ENCODE assay signal across 1 cellular context in the genomic region with DNA sequence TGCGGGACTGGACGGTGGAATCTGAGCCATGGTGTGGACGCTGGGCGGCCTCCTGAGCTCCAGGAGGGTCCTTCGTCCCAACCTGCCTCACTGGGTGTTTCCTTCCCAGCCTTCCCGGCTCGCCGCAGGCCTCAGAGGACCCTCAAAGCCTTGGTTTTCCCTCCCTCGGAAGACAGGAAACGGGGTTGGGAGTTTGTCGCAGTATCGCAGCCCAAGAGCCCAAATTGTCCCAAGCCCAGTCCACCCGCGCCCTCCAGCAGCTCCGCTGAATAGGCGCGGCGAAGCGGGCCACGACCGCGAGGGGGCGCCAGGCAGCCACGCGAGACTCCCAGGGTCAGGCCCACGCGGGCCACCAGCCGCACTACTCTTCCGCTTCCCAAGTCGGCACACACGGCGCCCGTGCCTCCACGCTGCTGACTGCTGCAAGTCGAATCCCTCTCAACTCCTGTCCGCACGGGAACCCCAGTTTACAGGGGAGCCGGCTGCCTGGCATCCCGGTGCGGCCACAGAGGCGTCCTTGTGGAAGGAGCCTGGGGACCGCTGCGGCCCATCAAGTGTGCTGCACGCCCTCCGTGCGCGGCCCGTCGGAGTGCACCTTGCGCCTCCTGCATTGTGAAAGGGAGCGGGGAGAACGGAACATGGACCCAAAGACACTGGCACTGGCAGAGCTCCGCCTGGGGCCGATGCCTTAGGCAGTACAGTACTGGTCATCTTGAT.
A peak's percentile ranks its signal among the peaks of the same experiment; 100 is the strongest.
TF ChIP-seq lines count a peak whose summit lies in the region.

No MANE protein-coding gene starts in this region.

TF ChIP-seq in K562, 482 proteins besides CTCF, POLR2A, EP300 and RAD21 (continued from another document and continues in another):
- TF ChIP-seq, protein P1, sequence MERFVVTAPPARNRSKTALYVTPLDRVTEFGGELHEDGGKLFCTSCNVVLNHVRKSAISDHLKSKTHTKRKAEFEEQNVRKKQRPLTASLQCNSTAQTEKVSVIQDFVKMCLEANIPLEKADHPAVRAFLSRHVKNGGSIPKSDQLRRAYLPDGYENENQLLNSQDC (CRISPR knock-in tag; IDR thresholded peaks at IDR 0.05): no peak
- TF ChIP-seq FUS (optimal IDR thresholded peaks at IDR 0.05; ENCODE audit: low read depth, low read length) (no peak), GTF2F1 (IDR thresholded peaks at IDR 0.05; ENCODE audit: low read depth, low read length) (peak; percentile 72; the same call in 1 of the 2 replicates), ZNF696 (CRISPR knock-in tag; conservative IDR thresholded peaks at IDR 0.05) (no peak), IRF2 (CRISPR knock-in tag; IDR thresholded peaks at IDR 0.05) (peak; percentile 81; the same call in 1 of the 2 replicates), ZNF589 (CRISPR knock-in tag; IDR thresholded peaks at IDR 0.05; ENCODE audit: low read depth) (no peak; the same call in 1 of the 2 replicates), STAT5B (CRISPR knock-in tag; IDR thresholded peaks at IDR 0.05) (no peak), TOE1 (IDR thresholded peaks at IDR 0.05; ENCODE audit: borderline replicate concordance) (0 out of 2 replicates have a peak, but pooled peaks have one; percentile 41), TOE1 (CRISPR knock-in tag; IDR thresholded peaks at IDR 0.05; ENCODE audit: borderline replicate concordance, low read depth) (peak; percentile 77; the same call in 1 of the 2 replicates), MEIS2 (IDR thresholded peaks at IDR 0.05; ENCODE audit: partially characterized antibody) (no peak), GATA2 (CRISPR knock-in tag; IDR thresholded peaks at IDR 0.05) (peak; percentile 40; the same call in 1 of the 2 replicates), ZNF146 (CRISPR knock-in tag; IDR thresholded peaks at IDR 0.05; ENCODE audit: unreplicated experiment) (no peak), ZFP36 (IDR thresholded peaks at IDR 0.05; ENCODE audit: low read depth, low read length, partially characterized antibody) (no peak), TBP (optimal IDR thresholded peaks at IDR 0.05; ENCODE audit: low read depth, low read length) (peak; percentile 75), MTF1 (CRISPR knock-in tag; IDR thresholded peaks at IDR 0.05; ENCODE audit: borderline replicate concordance) (no peak), ZEB2 (IDR thresholded peaks at IDR 0.05) (peak; percentile 52; the same call in 1 of the 2 replicates), ZNF175 (CRISPR knock-in tag; IDR thresholded peaks at IDR 0.05; ENCODE audit: low read depth) (peak; percentile 57; the same call in 1 of the 2 replicates), ZNF586 (CRISPR knock-in tag; conservative IDR thresholded peaks at IDR 0.05) (0 out of 2 replicates have a peak, but pooled peaks have one; percentile 15), RBM22 (IDR thresholded peaks at IDR 0.05; ENCODE audit: low read depth, low read length, poor library complexity, severe bottlenecking) (peak; percentile 77), PPARD (CRISPR knock-in tag; IDR thresholded peaks at IDR 0.05) (no peak), FOXP1 (CRISPR knock-in tag; IDR thresholded peaks at IDR 0.05) (no peak; the same call in 1 of the 2 replicates), ZNF57 (CRISPR knock-in tag; IDR thresholded peaks at IDR 0.05) (no peak), CCNT2 (IDR thresholded peaks at IDR 0.05; ENCODE audit: borderline replicate concordance, extremely low read depth, insufficient read length, low read depth, low read length) (peak; percentile 53), ZNF124 (CRISPR knock-in tag; IDR thresholded peaks at IDR 0.05) (no peak), RBM39 (optimal IDR thresholded peaks at IDR 0.05; ENCODE audit: low read depth, low read length) (peak; percentile 16), KDM1A (IDR thresholded peaks at IDR 0.05) (no peak), SMAD4 (CRISPR knock-in tag; conservative IDR thresholded peaks at IDR 0.05) (peak; percentile 77; the same call in 1 of the 2 replicates), ZNF408 (CRISPR knock-in tag; IDR thresholded peaks at IDR 0.05; ENCODE audit: low read depth) (no peak)
- TF ChIP-seq, protein P2, sequence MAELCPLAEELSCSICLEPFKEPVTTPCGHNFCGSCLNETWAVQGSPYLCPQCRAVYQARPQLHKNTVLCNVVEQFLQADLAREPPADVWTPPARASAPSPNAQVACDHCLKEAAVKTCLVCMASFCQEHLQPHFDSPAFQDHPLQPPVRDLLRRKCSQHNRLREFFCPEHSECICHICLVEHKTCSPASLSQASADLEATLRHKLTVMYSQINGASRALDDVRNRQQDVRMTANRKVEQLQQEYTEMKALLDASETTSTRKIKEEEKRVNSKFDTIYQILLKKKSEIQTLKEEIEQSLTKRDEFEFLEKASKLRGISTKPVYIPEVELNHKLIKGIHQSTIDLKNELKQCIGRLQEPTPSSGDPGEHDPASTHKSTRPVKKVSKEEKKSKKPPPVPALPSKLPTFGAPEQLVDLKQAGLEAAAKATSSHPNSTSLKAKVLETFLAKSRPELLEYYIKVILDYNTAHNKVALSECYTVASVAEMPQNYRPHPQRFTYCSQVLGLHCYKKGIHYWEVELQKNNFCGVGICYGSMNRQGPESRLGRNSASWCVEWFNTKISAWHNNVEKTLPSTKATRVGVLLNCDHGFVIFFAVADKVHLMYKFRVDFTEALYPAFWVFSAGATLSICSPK (IDR thresholded peaks at IDR 0.05; ENCODE audit: borderline replicate concordance): peak; percentile 66; the same call in 1 of the 2 replicates
- TF ChIP-seq, protein P3, sequence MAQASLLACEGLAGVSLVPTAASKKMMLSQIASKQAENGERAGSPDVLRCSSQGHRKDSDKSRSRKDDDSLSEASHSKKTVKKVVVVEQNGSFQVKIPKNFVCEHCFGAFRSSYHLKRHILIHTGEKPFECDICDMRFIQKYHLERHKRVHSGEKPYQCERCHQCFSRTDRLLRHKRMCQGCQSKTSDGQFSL (CRISPR knock-in tag; IDR thresholded peaks at IDR 0.05): peak; percentile 78
- TF ChIP-seq, protein P3 (tag; IDR thresholded peaks at IDR 0.05): no peak
- TF ChIP-seq, protein P4, sequence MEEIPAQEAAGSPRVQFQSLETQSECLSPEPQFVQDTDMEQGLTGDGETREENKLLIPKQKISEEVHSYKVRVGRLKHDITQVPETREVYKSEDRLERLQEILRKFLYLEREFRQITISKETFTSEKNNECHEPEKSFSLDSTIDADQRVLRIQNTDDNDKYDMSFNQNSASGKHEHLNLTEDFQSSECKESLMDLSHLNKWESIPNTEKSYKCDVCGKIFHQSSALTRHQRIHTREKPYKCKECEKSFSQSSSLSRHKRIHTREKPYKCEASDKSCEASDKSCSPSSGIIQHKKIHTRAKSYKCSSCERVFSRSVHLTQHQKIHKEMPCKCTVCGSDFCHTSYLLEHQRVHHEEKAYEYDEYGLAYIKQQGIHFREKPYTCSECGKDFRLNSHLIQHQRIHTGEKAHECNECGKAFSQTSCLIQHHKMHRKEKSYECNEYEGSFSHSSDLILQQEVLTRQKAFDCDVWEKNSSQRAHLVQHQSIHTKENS (CRISPR knock-in tag; IDR thresholded peaks at IDR 0.05): no peak
- TF ChIP-seq, protein P5, sequence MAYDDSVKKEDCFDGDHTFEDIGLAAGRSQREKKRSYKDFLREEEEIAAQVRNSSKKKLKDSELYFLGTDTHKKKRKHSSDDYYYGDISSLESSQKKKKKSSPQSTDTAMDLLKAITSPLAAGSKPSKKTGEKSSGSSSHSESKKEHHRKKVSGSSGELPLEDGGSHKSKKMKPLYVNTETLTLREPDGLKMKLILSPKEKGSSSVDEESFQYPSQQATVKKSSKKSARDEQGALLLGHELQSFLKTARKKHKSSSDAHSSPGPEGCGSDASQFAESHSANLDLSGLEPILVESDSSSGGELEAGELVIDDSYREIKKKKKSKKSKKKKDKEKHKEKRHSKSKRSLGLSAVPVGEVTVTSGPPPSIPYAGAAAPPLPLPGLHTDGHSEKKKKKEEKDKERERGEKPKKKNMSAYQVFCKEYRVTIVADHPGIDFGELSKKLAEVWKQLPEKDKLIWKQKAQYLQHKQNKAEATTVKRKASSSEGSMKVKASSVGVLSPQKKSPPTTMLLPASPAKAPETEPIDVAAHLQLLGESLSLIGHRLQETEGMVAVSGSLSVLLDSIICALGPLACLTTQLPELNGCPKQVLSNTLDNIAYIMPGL (CRISPR knock-in tag; IDR thresholded peaks at IDR 0.05): no peak; the same call in 1 of the 2 replicates
- TF ChIP-seq, protein P6, sequence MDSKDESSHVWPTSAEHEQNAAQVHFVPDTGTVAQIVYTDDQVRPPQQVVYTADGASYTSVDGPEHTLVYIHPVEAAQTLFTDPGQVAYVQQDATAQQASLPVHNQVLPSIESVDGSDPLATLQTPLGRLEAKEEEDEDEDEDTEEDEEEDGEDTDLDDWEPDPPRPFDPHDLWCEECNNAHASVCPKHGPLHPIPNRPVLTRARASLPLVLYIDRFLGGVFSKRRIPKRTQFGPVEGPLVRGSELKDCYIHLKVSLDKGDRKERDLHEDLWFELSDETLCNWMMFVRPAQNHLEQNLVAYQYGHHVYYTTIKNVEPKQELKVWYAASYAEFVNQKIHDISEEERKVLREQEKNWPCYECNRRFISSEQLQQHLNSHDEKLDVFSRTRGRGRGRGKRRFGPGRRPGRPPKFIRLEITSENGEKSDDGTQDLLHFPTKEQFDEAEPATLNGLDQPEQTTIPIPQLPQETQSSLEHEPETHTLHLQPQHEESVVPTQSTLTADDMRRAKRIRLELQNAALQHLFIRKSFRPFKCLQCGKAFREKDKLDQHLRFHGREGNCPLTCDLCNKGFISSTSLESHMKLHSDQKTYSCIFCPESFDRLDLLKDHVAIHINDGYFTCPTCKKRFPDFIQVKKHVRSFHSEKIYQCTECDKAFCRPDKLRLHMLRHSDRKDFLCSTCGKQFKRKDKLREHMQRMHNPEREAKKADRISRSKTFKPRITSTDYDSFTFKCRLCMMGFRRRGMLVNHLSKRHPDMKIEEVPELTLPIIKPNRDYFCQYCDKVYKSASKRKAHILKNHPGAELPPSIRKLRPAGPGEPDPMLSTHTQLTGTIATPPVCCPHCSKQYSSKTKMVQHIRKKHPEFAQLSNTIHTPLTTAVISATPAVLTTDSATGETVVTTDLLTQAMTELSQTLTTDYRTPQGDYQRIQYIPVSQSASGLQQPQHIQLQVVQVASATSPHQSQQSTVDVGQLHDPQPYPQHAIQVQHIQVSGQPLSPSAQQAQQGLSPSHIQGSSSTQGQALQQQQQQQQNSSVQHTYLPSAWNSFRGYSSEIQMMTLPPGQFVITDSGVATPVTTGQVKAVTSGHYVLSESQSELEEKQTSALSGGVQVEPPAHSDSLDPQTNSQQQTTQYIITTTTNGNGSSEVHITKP (IDR thresholded peaks at IDR 0.05; ENCODE audit: partially characterized antibody): no peak
- TF ChIP-seq, protein P7, sequence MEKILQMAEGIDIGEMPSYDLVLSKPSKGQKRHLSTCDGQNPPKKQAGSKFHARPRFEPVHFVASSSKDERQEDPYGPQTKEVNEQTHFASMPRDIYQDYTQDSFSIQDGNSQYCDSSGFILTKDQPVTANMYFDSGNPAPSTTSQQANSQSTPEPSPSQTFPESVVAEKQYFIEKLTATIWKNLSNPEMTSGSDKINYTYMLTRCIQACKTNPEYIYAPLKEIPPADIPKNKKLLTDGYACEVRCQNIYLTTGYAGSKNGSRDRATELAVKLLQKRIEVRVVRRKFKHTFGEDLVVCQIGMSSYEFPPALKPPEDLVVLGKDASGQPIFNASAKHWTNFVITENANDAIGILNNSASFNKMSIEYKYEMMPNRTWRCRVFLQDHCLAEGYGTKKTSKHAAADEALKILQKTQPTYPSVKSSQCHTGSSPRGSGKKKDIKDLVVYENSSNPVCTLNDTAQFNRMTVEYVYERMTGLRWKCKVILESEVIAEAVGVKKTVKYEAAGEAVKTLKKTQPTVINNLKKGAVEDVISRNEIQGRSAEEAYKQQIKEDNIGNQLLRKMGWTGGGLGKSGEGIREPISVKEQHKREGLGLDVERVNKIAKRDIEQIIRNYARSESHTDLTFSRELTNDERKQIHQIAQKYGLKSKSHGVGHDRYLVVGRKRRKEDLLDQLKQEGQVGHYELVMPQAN (IDR thresholded peaks at IDR 0.05; ENCODE audit: borderline replicate concordance): no peak
- TF ChIP-seq, protein P8, sequence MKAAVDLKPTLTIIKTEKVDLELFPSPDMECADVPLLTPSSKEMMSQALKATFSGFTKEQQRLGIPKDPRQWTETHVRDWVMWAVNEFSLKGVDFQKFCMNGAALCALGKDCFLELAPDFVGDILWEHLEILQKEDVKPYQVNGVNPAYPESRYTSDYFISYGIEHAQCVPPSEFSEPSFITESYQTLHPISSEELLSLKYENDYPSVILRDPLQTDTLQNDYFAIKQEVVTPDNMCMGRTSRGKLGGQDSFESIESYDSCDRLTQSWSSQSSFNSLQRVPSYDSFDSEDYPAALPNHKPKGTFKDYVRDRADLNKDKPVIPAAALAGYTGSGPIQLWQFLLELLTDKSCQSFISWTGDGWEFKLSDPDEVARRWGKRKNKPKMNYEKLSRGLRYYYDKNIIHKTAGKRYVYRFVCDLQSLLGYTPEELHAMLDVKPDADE (conservative IDR thresholded peaks at IDR 0.05; ENCODE audit: control insufficient read depth, low read depth, low read length): peak; percentile 78
- TF ChIP-seq, protein P9, sequence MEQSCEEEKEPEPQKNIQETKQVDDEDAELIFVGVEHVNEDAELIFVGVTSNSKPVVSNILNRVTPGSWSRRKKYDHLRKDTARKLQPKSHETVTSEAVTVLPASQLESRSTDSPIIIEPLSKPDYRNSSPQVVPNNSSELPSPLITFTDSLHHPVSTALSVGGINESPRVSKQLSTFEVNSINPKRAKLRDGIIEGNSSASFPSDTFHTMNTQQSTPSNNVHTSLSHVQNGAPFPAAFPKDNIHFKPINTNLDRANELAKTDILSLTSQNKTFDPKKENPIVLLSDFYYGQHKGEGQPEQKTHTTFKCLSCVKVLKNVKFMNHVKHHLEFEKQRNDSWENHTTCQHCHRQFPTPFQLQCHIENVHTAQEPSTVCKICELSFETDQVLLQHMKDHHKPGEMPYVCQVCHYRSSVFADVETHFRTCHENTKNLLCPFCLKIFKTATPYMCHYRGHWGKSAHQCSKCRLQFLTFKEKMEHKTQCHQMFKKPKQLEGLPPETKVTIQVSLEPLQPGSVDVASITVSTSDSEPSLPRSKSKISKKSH (CRISPR knock-in tag; IDR thresholded peaks at IDR 0.05): no peak
- TF ChIP-seq, protein P10, sequence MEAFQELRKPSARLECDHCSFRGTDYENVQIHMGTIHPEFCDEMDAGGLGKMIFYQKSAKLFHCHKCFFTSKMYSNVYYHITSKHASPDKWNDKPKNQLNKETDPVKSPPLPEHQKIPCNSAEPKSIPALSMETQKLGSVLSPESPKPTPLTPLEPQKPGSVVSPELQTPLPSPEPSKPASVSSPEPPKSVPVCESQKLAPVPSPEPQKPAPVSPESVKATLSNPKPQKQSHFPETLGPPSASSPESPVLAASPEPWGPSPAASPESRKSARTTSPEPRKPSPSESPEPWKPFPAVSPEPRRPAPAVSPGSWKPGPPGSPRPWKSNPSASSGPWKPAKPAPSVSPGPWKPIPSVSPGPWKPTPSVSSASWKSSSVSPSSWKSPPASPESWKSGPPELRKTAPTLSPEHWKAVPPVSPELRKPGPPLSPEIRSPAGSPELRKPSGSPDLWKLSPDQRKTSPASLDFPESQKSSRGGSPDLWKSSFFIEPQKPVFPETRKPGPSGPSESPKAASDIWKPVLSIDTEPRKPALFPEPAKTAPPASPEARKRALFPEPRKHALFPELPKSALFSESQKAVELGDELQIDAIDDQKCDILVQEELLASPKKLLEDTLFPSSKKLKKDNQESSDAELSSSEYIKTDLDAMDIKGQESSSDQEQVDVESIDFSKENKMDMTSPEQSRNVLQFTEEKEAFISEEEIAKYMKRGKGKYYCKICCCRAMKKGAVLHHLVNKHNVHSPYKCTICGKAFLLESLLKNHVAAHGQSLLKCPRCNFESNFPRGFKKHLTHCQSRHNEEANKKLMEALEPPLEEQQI (IDR thresholded peaks at IDR 0.05): no peak
